Comparison of ENCODE assay signal across 1 cellular context in the genomic region with DNA sequence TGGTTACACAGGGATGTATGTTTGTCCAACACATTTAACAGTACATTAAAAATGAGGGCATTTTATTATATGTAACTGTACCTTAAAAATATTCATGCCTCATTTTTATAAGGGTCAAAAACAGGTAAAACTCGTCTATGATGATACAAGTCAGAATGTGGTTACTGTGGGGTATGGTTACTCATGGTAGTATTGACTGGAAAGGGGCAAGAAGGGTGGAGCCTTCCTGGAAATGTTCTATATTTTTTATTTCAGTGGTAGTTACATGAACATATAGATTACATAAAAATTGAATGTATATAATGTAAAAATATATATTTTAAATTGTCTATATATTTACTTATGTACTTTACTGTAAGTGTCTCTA.
TF ChIP-seq lines count a peak whose summit lies in the region.

No MANE protein-coding gene starts in this region.

TF ChIP-seq in GM12878, 131 proteins besides CTCF, POLR2A, EP300 and RAD21 (continued from another document):
- TF ChIP-seq E2F4 (IDR thresholded peaks at IDR 0.05; ENCODE audit: low read depth, low read length) (no peak), ZNF384 (IDR thresholded peaks at IDR 0.05; ENCODE audit: borderline replicate concordance, low read depth, low read length) (no peak), HDAC6 (IDR thresholded peaks at IDR 0.05; ENCODE audit: unreplicated experiment) (no peak)
